28 cellular contexts compared by ENCODE assay signal in genomic region chr14:99896371-99896770, GRCh38.
"Had no signal": no experiment of that assay in that cellular context is flagged by ENCODE, and none has a peak within 500 bp of the region (broad histone marks: within the 10 kb centered on the region; RNA-seq: fewer than 3 reads in every experiment).

No MANE protein-coding gene starts in this region.

- H3K27me3 ChIP-seq: ascending aorta, breast epithelium, cardiac muscle cell, colonic mucosa, dorsolateral prefrontal cortex, esophagus squamous epithelium, gastroesophageal sphincter had no signal

- H3K36me3 ChIP-seq: breast epithelium, cardiac muscle cell, colonic mucosa had no signal

- H3K27ac ChIP-seq: ascending aorta, breast epithelium, cardiac muscle cell, colonic mucosa, dorsolateral prefrontal cortex, epithelial cell of prostate, esophagus squamous epithelium, gastroesophageal sphincter had no signal

- H3K4me3 ChIP-seq: ascending aorta, breast epithelium, cardiac muscle cell, colonic mucosa, dorsolateral prefrontal cortex, esophagus squamous epithelium, gastroesophageal sphincter had no signal

- H3K4me1 ChIP-seq: ascending aorta, breast epithelium, colonic mucosa, esophagus squamous epithelium, gastroesophageal sphincter had no signal

- DNase-seq: activated CD4-positive, alpha-beta memory T cell treated with anti-CD3 and anti-CD28 coated beads for 36 hours; activated CD4-positive, alpha-beta T cell treated with anti-CD3 and anti-CD28 coated beads for 36 hours; activated CD4-positive, alpha-beta T cell treated with anti-CD3 and anti-CD28 coated beads, Interleukin-2, amount 10 ng/mL, durations not matched to agents 24 days and 14 days; activated CD4-positive, CD25-positive, alpha-beta regulatory T cell; activated CD4-positive, CD25-positive, alpha-beta regulatory T cell treated with anti-CD3 and anti-CD28 coated beads, Interleukin-2, amount 50 U/mL, for 72 hours; activated CD8-positive, alpha-beta memory T cell treated with anti-CD3 and anti-CD28 coated beads, Interleukin-2, amount 10 ng/mL, durations not matched to agents 7 days and 5 days; activated CD8-positive, alpha-beta memory T cell treated with anti-CD3 and anti-CD28 coated beads, Interleukin-2, amount 50 U/mL, for 4 hours; activated CD8-positive, alpha-beta T cell treated with anti-CD3 and anti-CD28 coated beads, Interleukin-2, amount 10 ng/mL, durations not matched to agents 7 days and 5 days; activated effector memory CD4-positive, alpha-beta T cell treated with anti-CD3 and anti-CD28 coated beads, Interleukin-2, amount 50 U/mL, for 16 hours; activated naive CD4-positive, alpha-beta T cell; activated naive CD4-positive, alpha-beta T cell treated with anti-CD3 and anti-CD28 coated beads, Interleukin-2, amount 10 ng/mL, durations not matched to agents 7 days and 5 days; activated naive CD8-positive, alpha-beta T cell treated with anti-CD3 and anti-CD28 coated beads, Interleukin-2, amount 10 ng/mL, durations not matched to agents 7 days and 5 days; activated T-cell treated with anti-CD3 and anti-CD28 coated beads, Interleukin-2, amount 50 U/mL, for 1 hour; activated T-cell treated with anti-CD3 and anti-CD28 coated beads, Interleukin-2, amount 50 U/mL, for 48 hours; central memory CD4-positive, alpha-beta T cell; cerebellar nuclear complex; colonic mucosa; dorsolateral prefrontal cortex; effector memory CD4-positive, alpha-beta T cell; endodermal cell; esophagus squamous epithelium; foreskin melanocyte; T-helper 2 cell had no signal

- H3K9me3 ChIP-seq: ascending aorta, breast epithelium, colonic mucosa, esophagus squamous epithelium, gastroesophageal sphincter had no signal
